In genomic region chr22:40331706-40332105, GRCh38 we compare ENCODE assay signal across 16 cellular contexts. TPM values are rescaled to one million over a fixed set of nuclear protein-coding genes. Genes with fewer than 3 reads are reported as not detected.
DNase-seq lines count a peak whose midpoint lies in the region; ATAC-seq and TF ChIP-seq lines count a peak whose summit lies in the region.
"Had no signal": no experiment of that assay in that cellular context is flagged by ENCODE, and none has a peak within 500 bp of the region (broad histone marks: within the 10 kb centered on the region; RNA-seq: fewer than 3 reads in every experiment).

No MANE protein-coding gene starts in this region.

- no peak for TF ChIP-seq EP300 in upper lobe of left lung (IDR thresholded peaks at IDR 0.05)

- H3K9me3 Mint-ChIP-seq in activated T-cell treated with anti-CD3 and anti-CD28 coated beads, Interleukin-2, amount 50 U/mL, for 72 hours = no peaks in the 10 kb centered on the region
- no peaks in the 10 kb centered on the region for H3K9me3 Mint-ChIP-seq in activated CD4-positive, alpha-beta memory T cell treated with anti-CD3 and anti-CD28 coated beads for 36 hours
- H3K9me3 Mint-ChIP-seq in glutamatergic neuron (ENCODE audit: unreplicated experiment) = peaks cover 6% of the 10 kb centered on the region

- intact Hi-C loops in activated CD4-positive, alpha-beta memory T cell treated with anti-CD3 and anti-CD28 coated beads for 36 hours (cut with micrococcal nuclease) = loop anchor here (2.0 kb wide), 1 partner anchor 41 kb away; no protein-coding TSS in a partner anchor

- no peaks in the 10 kb centered on the region for H3K9me3 ChIP-seq in thymus (ENCODE audit: control insufficient read depth)
- H3K9me3 ChIP-seq in upper lobe of left lung = no peaks in the 10 kb centered on the region
- H3K9me3 ChIP-seq: left ventricle myocardium inferior had no signal

- H3K27ac ChIP-seq in thymus (ENCODE audit: low read depth) = peak overlapping the region; percentile 92
- no peak overlapping the region for H3K27ac ChIP-seq in upper lobe of left lung
- H3K27ac ChIP-seq: GM23248, left ventricle myocardium inferior had no signal

- H3K4me1 ChIP-seq in thymus (ENCODE audit: control insufficient read depth, insufficient read depth, low read length) = peaks cover 18% of the 10 kb centered on the region
- H3K4me1 ChIP-seq in upper lobe of left lung = peaks cover 0 to 11% (median 6%) of the 10 kb centered on the region in 4 donors

- H3K36me3 ChIP-seq in thymus (ENCODE audit: control insufficient read depth, insufficient read depth) = peaks cover 21% of the 10 kb centered on the region
- peaks cover 0 to 9% (median 8%) of the 10 kb centered on the region in 4 donors for H3K36me3 ChIP-seq in upper lobe of left lung

- peak overlapping the region; percentile 55 to 89 for H3K4me3 Mint-ChIP-seq in activated T-cell treated with anti-CD3 and anti-CD28 coated beads, Interleukin-2, amount 50 U/mL, for 72 hours
- no peak overlapping the region for H3K4me3 Mint-ChIP-seq in activated CD4-positive, alpha-beta memory T cell treated with anti-CD3 and anti-CD28 coated beads for 36 hours
- H3K4me3 Mint-ChIP-seq in glutamatergic neuron (ENCODE audit: unreplicated experiment) = no peak overlapping the region

- peak overlapping the region; percentile 92 for H3K27ac Mint-ChIP-seq in activated T-cell treated with anti-CD3 and anti-CD28 coated beads, Interleukin-2, amount 50 U/mL, for 72 hours
- H3K27ac Mint-ChIP-seq in activated CD4-positive, alpha-beta memory T cell treated with anti-CD3 and anti-CD28 coated beads for 36 hours = peak overlapping the region; percentile 80
- peak overlapping the region; percentile 31 for H3K27ac Mint-ChIP-seq in glutamatergic neuron (ENCODE audit: unreplicated experiment)

- no peak overlapping the region for H3K4me3 ChIP-seq in thymus (ENCODE audit: low read length)
- H3K4me3 ChIP-seq in upper lobe of left lung = no peak overlapping the region
- H3K4me3 ChIP-seq: GM12878, GM23248, left ventricle myocardium inferior had no signal

- CTCF ChIA-PET in activated CD4-positive, alpha-beta memory T cell treated with anti-CD3 and anti-CD28 coated beads for 36 hours (lab: Charles Lee) = interaction anchor here (0.6 kb wide), 1 partner anchor 33 kb away, joined by 6 read pairs; no protein-coding TSS in a partner anchor

- no peaks in the 10 kb centered on the region for H3K27me3 Mint-ChIP-seq in activated T-cell treated with anti-CD3 and anti-CD28 coated beads, Interleukin-2, amount 50 U/mL, for 72 hours (ENCODE audit: low read depth)
- H3K27me3 Mint-ChIP-seq in activated CD4-positive, alpha-beta memory T cell treated with anti-CD3 and anti-CD28 coated beads for 36 hours = no peaks in the 10 kb centered on the region
- peaks cover 5% of the 10 kb centered on the region for H3K27me3 Mint-ChIP-seq in glutamatergic neuron (ENCODE audit: unreplicated experiment)

- TF ChIP-seq POLR2A in upper lobe of left lung (IDR thresholded peaks at IDR 0.05) = no peak

- H3K4me1 Mint-ChIP-seq in activated T-cell treated with anti-CD3 and anti-CD28 coated beads, Interleukin-2, amount 50 U/mL, for 72 hours (ENCODE audit: low read depth) = peaks cover 98% of the 10 kb centered on the region
- H3K4me1 Mint-ChIP-seq in activated CD4-positive, alpha-beta memory T cell treated with anti-CD3 and anti-CD28 coated beads for 36 hours (ENCODE audit: low read depth) = peaks cover 94% of the 10 kb centered on the region
- H3K4me1 Mint-ChIP-seq in glutamatergic neuron (ENCODE audit: low read depth, unreplicated experiment) = peaks cover 32% of the 10 kb centered on the region

- 93% methylated on average over 4 of the region's 4 CpGs for WGBS in thymus
- 76 to 79% methylated on average over 4 of the region's 4 CpGs for WGBS in upper lobe of left lung, 2 donors

- TF ChIP-seq CTCF in glutamatergic neuron (IDR thresholded peaks at IDR 0.05; ENCODE audit: partially characterized antibody, unreplicated experiment) (no peak), upper lobe of left lung (IDR thresholded peaks at IDR 0.05) (no peak)

- ATAC-seq in activated T-cell treated with anti-CD3 and anti-CD28 coated beads, Interleukin-2, amount 50 U/mL, for 72 hours (replicated peaks in 1 of 2) = peak in 1 of 2 donors; percentile 6
- ATAC-seq in HG03039 (IDR thresholded peaks at IDR 0.05; ENCODE audit: unreplicated experiment) (no peak), upper lobe of left lung (ENCODE audit: low FRiP score in 2 of 2) (no peak)
- ATAC-seq: GM12878 had no signal

- POLR2A ChIA-PET in activated CD4-positive, alpha-beta memory T cell treated with anti-CD3 and anti-CD28 coated beads for 36 hours (lab: Charles Lee) = interaction anchor here (1.0 to 1.5 kb wide), 2 partner anchors 14 to 276 kb away, joined by 3 to 4 read pairs; no protein-coding TSS in a partner anchor

- H3K36me3 Mint-ChIP-seq in activated T-cell treated with anti-CD3 and anti-CD28 coated beads, Interleukin-2, amount 50 U/mL, for 72 hours (ENCODE audit: insufficient read depth in 2 of 2) = peaks cover 0 to 6% of the 10 kb centered on the region in 2 donors
- peaks cover 3% of the 10 kb centered on the region for H3K36me3 Mint-ChIP-seq in activated CD4-positive, alpha-beta memory T cell treated with anti-CD3 and anti-CD28 coated beads for 36 hours
- H3K36me3 Mint-ChIP-seq in glutamatergic neuron (ENCODE audit: unreplicated experiment) = no peaks in the 10 kb centered on the region

- no peaks in the 10 kb centered on the region for H3K27me3 ChIP-seq in thymus (ENCODE audit: control insufficient read depth, insufficient read depth)
- H3K27me3 ChIP-seq in upper lobe of left lung = no peaks in the 10 kb centered on the region

- DNase-seq in activated T-cell treated with anti-CD3 and anti-CD28 coated beads, Interleukin-2, amount 50 U/mL, for 72 hours = no peak
- DNase-seq in activated T-cell treated with anti-CD3 and anti-CD28 coated beads for 4 hours (no peak), glutamatergic neuron (no peak), upper lobe of left lung (no peak)
- DNase-seq in activated CD4-positive, alpha-beta memory T cell treated with anti-CD3 and anti-CD28 coated beads for 36 hours = no peak
- no peak for DNase-seq in stimulated activated CD4-positive, alpha-beta T cell treated with anti-CD3 and anti-CD28 coated beads, Interleukin-2, amount 100 ng/mL, for 24 hours
- DNase-seq: ACHN, Calu3, GM23248, KG1, left ventricle myocardium inferior, NCI-H1105, NCI-H2171 had no signal

RNA-seq across cellular contexts. Expression of gene ADSL, which starts 14.6 kb away (rescaled TPM):
- 100 to 1,000 TPM in 1 of 2 donors, 10 to 100 TPM in 1; 98.7 to 102 TPM for total RNA-seq in activated T-cell treated with anti-CD3 and anti-CD28 coated beads, Interleukin-2, amount 50 U/mL, for 72 hours
- total RNA-seq in activated CD4-positive, alpha-beta memory T cell treated with anti-CD3 and anti-CD28 coated beads for 36 hours = 100 to 1,000 TPM; 143 to 146 TPM
- total RNA-seq in glutamatergic neuron (ENCODE audit: unreplicated experiment) (62.3 TPM), upper lobe of left lung (10 to 100 TPM; 17.5 to 80.3 (median 37.9) TPM)
- polyA plus RNA-seq in thymus = 58.0 TPM

RNA-seq across cellular contexts. Expression of gene SGSM3, which starts 38.7 kb away (rescaled TPM):
- total RNA-seq in activated T-cell treated with anti-CD3 and anti-CD28 coated beads, Interleukin-2, amount 50 U/mL, for 72 hours = 10 to 100 TPM; 47.1 to 55.8 TPM
- total RNA-seq in activated CD4-positive, alpha-beta memory T cell treated with anti-CD3 and anti-CD28 coated beads for 36 hours = 10 to 100 TPM; 53.2 to 55.4 TPM
- 105 TPM for total RNA-seq in glutamatergic neuron (ENCODE audit: unreplicated experiment)
- polyA plus RNA-seq in thymus = 92.1 TPM
- 100 to 1,000 TPM in 2 of 6 donors, 10 to 100 TPM in 4; 51.8 to 199 (median 84.0) TPM for total RNA-seq in upper lobe of left lung

Comparison
In these comparisons a context has a peak if more than half of its experiments do, and no peak if none do; other contexts are left out.
1. H3K27ac Mint-ChIP-seq: peak in every context shown above with its lines; median percentile 92 in activated T-cell treated with anti-CD3 and anti-CD28 coated beads, Interleukin-2, amount 50 U/mL, for 72 hours; 80 in activated CD4-positive, alpha-beta memory T cell treated with anti-CD3 and anti-CD28 coated beads for 36 hours; 31 in glutamatergic neuron.
2. H3K4me3 Mint-ChIP-seq: peak in activated T-cell treated with anti-CD3 and anti-CD28 coated beads, Interleukin-2, amount 50 U/mL, for 72 hours (2 of 2); none in activated CD4-positive, alpha-beta memory T cell treated with anti-CD3 and anti-CD28 coated beads for 36 hours (single experiment) and glutamatergic neuron (single experiment).